Comparison of ENCODE assay signal across 5 cellular contexts in the genomic region with DNA sequence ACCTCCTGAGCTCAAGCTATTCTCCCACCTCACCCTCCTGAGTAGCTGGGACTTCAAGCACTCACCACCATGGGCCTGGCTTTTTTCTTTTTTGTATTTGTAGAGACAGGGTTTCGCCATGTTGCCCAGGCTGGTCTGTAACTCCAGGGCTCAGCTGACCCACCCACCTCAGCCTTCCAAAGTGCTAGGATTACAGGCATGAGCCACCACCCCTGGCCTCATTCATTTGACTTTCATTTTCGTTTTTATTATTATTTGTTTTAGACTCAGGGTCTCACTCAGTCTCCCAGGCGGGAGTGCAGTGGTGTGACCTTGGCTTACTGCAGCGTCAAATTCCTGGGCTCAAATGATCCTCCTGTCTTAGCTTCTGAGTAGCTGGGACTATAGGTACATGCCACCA. TPM values are rescaled to one million over a fixed set of nuclear protein-coding genes. Genes with fewer than 3 reads are reported as not detected.
"Had no signal": no experiment of that assay in that cellular context is flagged by ENCODE, and none has a peak within 500 bp of the region (broad histone marks: within the 10 kb centered on the region; RNA-seq: fewer than 3 reads in every experiment).

No MANE protein-coding gene starts in this region.

RNA-seq across cellular contexts. Expression of gene RIMBP3B, which starts 24.2 kb away (rescaled TPM):
- total RNA-seq: activated T-helper 2 cell treated with anti-CD3 and anti-CD28 coated beads, Interferon-gamma antibody, Interleukin-2, Interleukin-4, amounts not matched to agents 10 μg/mL and 5 μg/mL and 100 μg/mL, durations not matched to agents 14 hours and 24 hours and 36 hours; ascending aorta; body of pancreas; bronchial epithelial cell had no signal
- polyA plus RNA-seq: aorta had no signal

RNA-seq across cellular contexts. Expression of gene TMEM191C, which starts 59.4 kb away (rescaled TPM):
- total RNA-seq: ascending aorta had no signal
